31 cellular contexts compared by ENCODE assay signal in genomic region chr1:55074455-55074854, GRCh38. TPM values are rescaled to one million over a fixed set of nuclear protein-coding genes. Genes with fewer than 3 reads are reported as not detected.
"Had no signal": no experiment of that assay in that cellular context is flagged by ENCODE, and none has a peak within 500 bp of the region (broad histone marks: within the 10 kb centered on the region; RNA-seq: fewer than 3 reads in every experiment).

No MANE protein-coding gene starts in this region.

- H3K9me3 ChIP-seq: SJCRH30 had no signal

- ATAC-seq: activated CD4-positive, CD25-positive, alpha-beta regulatory T cell treated with anti-CD3 and anti-CD28 coated beads, Interleukin-2, amount 50 U/mL, for 24 hours; Panc1 had no signal

- H3K4me3 Mint-ChIP-seq: activated CD4-positive, alpha-beta memory T cell treated with anti-CD3 and anti-CD28 coated beads, Interleukin-2, amount 10 ng/mL, durations not matched to agents 7 days and 5 days; IgD-negative memory B cell had no signal

- H3K27ac ChIP-seq: brain microvascular endothelial cell, SJCRH30, SK-N-MC had no signal

- H3K4me1 ChIP-seq: SJCRH30 had no signal

- H3K4me1 Mint-ChIP-seq: IgD-negative memory B cell had no signal

- H3K27ac Mint-ChIP-seq: activated CD4-positive, alpha-beta memory T cell treated with anti-CD3 and anti-CD28 coated beads, Interleukin-2, amount 10 ng/mL, durations not matched to agents 7 days and 5 days had no signal

- DNase-seq: activated CD4-positive, alpha-beta memory T cell treated with anti-CD3 and anti-CD28 coated beads, Interleukin-2, amount 10 ng/mL, durations not matched to agents 7 days and 5 days; activated CD4-positive, alpha-beta T cell treated with anti-CD3 and anti-CD28 coated beads for 48 hours; activated effector memory CD4-positive, alpha-beta T cell treated with Interleukin-2 at 50 U/mL for 16 hours; activated naive CD4-positive, alpha-beta T cell treated with anti-CD3 and anti-CD28 coated beads, Interleukin-2, amount 50 U/mL, for 16 hours; activated T-cell treated with anti-CD3 and anti-CD28 coated beads, Interleukin-2, amount 50 U/mL, for 48 hours; amniotic stem cell; aorta; brain microvascular endothelial cell; central memory CD4-positive, alpha-beta T cell; Karpas-422; KBM-7; NCI-H1048; NCI-H1105 treated with DMSO at 0.1 percent for 48 hours; NCI-H1436; NCI-H1694; NCI-H1930; NCI-H2081 treated with DMSO at 0.1 percent for 48 hours; NCI-H345; NCI-H524 treated with DMSO at 0.1 percent for 48 hours; SHP77; SJCRH30; T1000 had no signal

- FAIRE-seq: TTC549 had no signal

- H3K27me3 Mint-ChIP-seq: activated CD4-positive, alpha-beta memory T cell treated with anti-CD3 and anti-CD28 coated beads, Interleukin-2, amount 10 ng/mL, durations not matched to agents 7 days and 5 days; IgD-negative memory B cell had no signal

- H3K9me3 Mint-ChIP-seq: activated CD4-positive, alpha-beta memory T cell treated with anti-CD3 and anti-CD28 coated beads, Interleukin-2, amount 10 ng/mL, durations not matched to agents 7 days and 5 days; IgD-negative memory B cell had no signal

- H3K4me3 ChIP-seq: SJCRH30, SK-N-MC had no signal

RNA-seq across cellular contexts. Expression of gene PCSK9, which starts 35.1 kb away (rescaled TPM):
- total RNA-seq: MCF 10A; NCI-H460; RPMI7951; T-helper 1 cell treated with Interleukin-12 subunit alpha and Interleukin-12 subunit beta and Interleukin-4 antibody, amounts not matched to agents 30 ng/mL and 1 ng/mL, for 36 hours had no signal
- polyA plus RNA-seq: IgD-negative memory B cell had no signal
